ENCODE assay signal across 10 cellular contexts in the genomic region with DNA sequence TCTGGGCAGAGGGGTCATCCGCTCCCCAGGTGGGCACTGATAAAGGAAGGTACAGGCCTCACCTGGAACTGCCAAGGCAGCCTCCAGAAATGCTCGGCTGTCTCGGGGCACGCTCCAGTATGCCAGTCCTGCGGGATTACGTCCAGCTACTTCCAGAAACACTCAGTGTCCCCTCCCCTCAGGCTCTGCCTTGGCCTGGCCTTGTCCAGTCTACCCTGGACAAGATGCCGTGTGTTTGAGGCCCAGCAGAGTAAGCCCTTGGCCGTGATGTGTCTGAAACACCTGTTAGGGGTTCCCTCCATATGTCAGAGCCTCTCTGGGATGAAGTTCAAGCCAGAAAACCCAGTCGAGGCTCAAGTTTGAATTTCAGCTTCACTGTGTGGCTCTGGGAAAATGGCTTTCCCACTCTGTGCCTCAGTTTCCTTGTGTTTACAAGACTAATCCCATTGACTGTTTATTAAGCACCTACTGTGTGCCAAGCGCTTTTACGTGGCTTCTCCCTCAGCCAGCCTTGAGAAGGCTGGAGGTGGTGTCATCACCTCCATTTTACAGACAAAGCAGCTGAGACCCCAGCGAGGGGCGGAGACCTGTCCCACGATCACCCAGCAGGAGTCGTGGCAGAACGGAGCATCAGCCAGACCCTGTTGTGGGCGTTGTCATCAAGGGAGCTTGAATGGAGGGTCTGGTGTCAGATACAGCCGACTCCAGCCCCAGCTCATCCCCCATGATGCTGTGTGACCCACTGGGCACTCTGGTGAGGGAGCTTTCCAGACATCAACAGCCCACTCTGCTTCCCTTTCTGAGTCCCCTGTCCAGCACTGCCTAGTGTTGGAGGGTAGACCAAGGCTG. TPM values are rescaled to one million over a fixed set of nuclear protein-coding genes. Genes with fewer than 3 reads are reported as not detected.
A peak's percentile ranks its signal among the peaks of the same experiment; 100 is the strongest.
DNase-seq lines count a peak whose midpoint lies in the region; ATAC-seq and TF ChIP-seq lines count a peak whose summit lies in the region.
"Had no signal": no experiment of that assay in that cellular context is flagged by ENCODE, and none has a peak within 500 bp of the region (broad histone marks: within the 10 kb centered on the region; RNA-seq: fewer than 3 reads in every experiment).

No MANE protein-coding gene starts in this region.

- H2AFZ ChIP-seq in hepatocyte: no peak overlapping the region

- H3K27me3 ChIP-seq in hepatocyte (no peaks in the 10 kb centered on the region), subcutaneous abdominal adipose tissue (ENCODE audit: control insufficient read depth in 5 of 5, insufficient read depth in 4 of 5, low read length in 5 of 5) (no peaks in the 10 kb centered on the region)

- H3K9me3 ChIP-seq in hepatocyte (ENCODE audit: low read depth) (no peaks in the 10 kb centered on the region), subcutaneous abdominal adipose tissue (ENCODE audit: control insufficient read depth in 5 of 5, low read length in 5 of 5) (no peaks in the 10 kb centered on the region)

- no peaks in the 10 kb centered on the region for H3K9me3 Mint-ChIP-seq in activated naive CD4-positive, alpha-beta T cell treated with anti-CD3 and anti-CD28 coated beads for 36 hours
- no peaks in the 10 kb centered on the region for H3K9me3 Mint-ChIP-seq in activated T-helper 1 cell treated with anti-CD3 and anti-CD28 coated beads, Interleukin-12 subunit alpha, Interleukin-12 subunit beta, Interleukin-2, Interleukin-4 antibody, amounts not matched to agents 30 ng/mL and 10 ng/mL and 1 ng/mL, durations not matched to agents 14 hours and 24 hours and 36 hours

- intact Hi-C loops in activated naive CD4-positive, alpha-beta T cell treated with anti-CD3 and anti-CD28 coated beads for 36 hours (cut with micrococcal nuclease): no loop called here
- intact Hi-C loops in activated T-helper 1 cell treated with anti-CD3 and anti-CD28 coated beads, Interleukin-12 subunit alpha, Interleukin-12 subunit beta, Interleukin-2, Interleukin-4 antibody, amounts not matched to agents 30 ng/mL and 10 ng/mL and 1 ng/mL, durations not matched to agents 14 hours and 24 hours and 36 hours (cut with micrococcal nuclease): loop anchor here (5.0 to 10.0 kb wide), 2 partner anchors 206 to 1074 kb away; partner anchors contain the start of genes HAUS8 and MYO9B

- H3K4me1 ChIP-seq in hepatocyte (ENCODE audit: insufficient read depth) (peaks cover 10% of the 10 kb centered on the region), subcutaneous abdominal adipose tissue (ENCODE audit: control insufficient read depth in 5 of 5, insufficient read depth in 5 of 5, low read length in 5 of 5) (peaks cover 0 to 36% (median 22%) of the 10 kb centered on the region in 5 donors)

- H3K9ac ChIP-seq in subcutaneous abdominal adipose tissue (ENCODE audit: low read length in 5 of 5): peak overlapping the region in 3 of 5 donors; percentile 13 to 97 (median 87)

- CTCF ChIA-PET in activated naive CD4-positive, alpha-beta T cell treated with anti-CD3 and anti-CD28 coated beads for 36 hours (lab: Charles Lee): interaction anchor here (0.8 to 2.7 kb wide), 8 partner anchors 10 to 92 kb away, joined by 3 to 11 read pairs (median 5); no protein-coding TSS in a partner anchor

- H3K27ac Mint-ChIP-seq in activated naive CD4-positive, alpha-beta T cell treated with anti-CD3 and anti-CD28 coated beads for 36 hours: peak overlapping the region; percentile 93
- peak overlapping the region; percentile 96 for H3K27ac Mint-ChIP-seq in activated T-helper 1 cell treated with anti-CD3 and anti-CD28 coated beads, Interleukin-12 subunit alpha, Interleukin-12 subunit beta, Interleukin-2, Interleukin-4 antibody, amounts not matched to agents 30 ng/mL and 10 ng/mL and 1 ng/mL, durations not matched to agents 14 hours and 24 hours and 36 hours

- DNase-seq in activated naive CD4-positive, alpha-beta T cell treated with anti-CD3 and anti-CD28 coated beads for 36 hours: no peak
- DNase-seq in activated naive CD4-positive, alpha-beta T cell treated with Interleukin-2 at 50 U/mL for 16 hours: no peak
- DNase-seq in activated T-helper 1 cell treated with anti-CD3 and anti-CD28 coated beads, Interleukin-12 subunit alpha, Interleukin-12 subunit beta, Interleukin-2, Interleukin-4 antibody, amounts not matched to agents 30 ng/mL and 10 ng/mL and 1 ng/mL, durations not matched to agents 14 hours and 24 hours and 36 hours (ENCODE audit: low spot score): no peak
- DNase-seq in hepatocyte (ENCODE audit: low spot score) (no peak), NCI-H446 treated with DMSO at 0.1 percent for 48 hours (lab: John Stamatoyannopoulos, UW) (no peak)
- DNase-seq: AML-193, NCI-H1417 treated with DMSO at 0.1 percent for 48 hours had no signal

- ATAC-seq in HG03135 (IDR thresholded peaks at IDR 0.05; ENCODE audit: unreplicated experiment) (no peak), GM18519 (IDR thresholded peaks at IDR 0.05; ENCODE audit: low FRiP score, unreplicated experiment) (no peak)

- WGBS in hepatocyte (ENCODE audit: low lambda C conversion rate, missing lambda C conversion rate): 92% methylated on average over 18 of the region's 18 CpGs

- H3K36me3 Mint-ChIP-seq in activated naive CD4-positive, alpha-beta T cell treated with anti-CD3 and anti-CD28 coated beads for 36 hours (ENCODE audit: low read depth): peaks cover 7% of the 10 kb centered on the region
- H3K36me3 Mint-ChIP-seq in activated T-helper 1 cell treated with anti-CD3 and anti-CD28 coated beads, Interleukin-12 subunit alpha, Interleukin-12 subunit beta, Interleukin-2, Interleukin-4 antibody, amounts not matched to agents 30 ng/mL and 10 ng/mL and 1 ng/mL, durations not matched to agents 14 hours and 24 hours and 36 hours (ENCODE audit: low read depth): peaks cover 14% of the 10 kb centered on the region

- H3K27ac ChIP-seq in hepatocyte (no peak overlapping the region), subcutaneous abdominal adipose tissue (ENCODE audit: low read depth, low read length) (no peak overlapping the region)

- H3K79me2 ChIP-seq in hepatocyte: peaks cover 27% of the 10 kb centered on the region

- H3K4me3 ChIP-seq in hepatocyte (no peak overlapping the region), subcutaneous abdominal adipose tissue (ENCODE audit: low read depth in 1 of 5, low read length in 5 of 5) (no peak overlapping the region)

- no peak for TF ChIP-seq CTCF in hepatocyte (IDR thresholded peaks at IDR 0.05; ENCODE audit: poor library complexity)

- H3K9me2 ChIP-seq in hepatocyte (replicated peaks; ENCODE audit: insufficient read depth): no peaks in the 10 kb centered on the region

- peak overlapping the region; percentile 79 for H3K4me3 Mint-ChIP-seq in activated naive CD4-positive, alpha-beta T cell treated with anti-CD3 and anti-CD28 coated beads for 36 hours
- H3K4me3 Mint-ChIP-seq in activated T-helper 1 cell treated with anti-CD3 and anti-CD28 coated beads, Interleukin-12 subunit alpha, Interleukin-12 subunit beta, Interleukin-2, Interleukin-4 antibody, amounts not matched to agents 30 ng/mL and 10 ng/mL and 1 ng/mL, durations not matched to agents 14 hours and 24 hours and 36 hours: peak overlapping the region; percentile 84

- H3K4me1 Mint-ChIP-seq in activated naive CD4-positive, alpha-beta T cell treated with anti-CD3 and anti-CD28 coated beads for 36 hours (ENCODE audit: low read depth): peaks cover 22% of the 10 kb centered on the region
- H3K4me1 Mint-ChIP-seq in activated T-helper 1 cell treated with anti-CD3 and anti-CD28 coated beads, Interleukin-12 subunit alpha, Interleukin-12 subunit beta, Interleukin-2, Interleukin-4 antibody, amounts not matched to agents 30 ng/mL and 10 ng/mL and 1 ng/mL, durations not matched to agents 14 hours and 24 hours and 36 hours (ENCODE audit: low read depth): peaks cover 23% of the 10 kb centered on the region

- H3K27me3 Mint-ChIP-seq in activated naive CD4-positive, alpha-beta T cell treated with anti-CD3 and anti-CD28 coated beads for 36 hours (ENCODE audit: low read depth): no peaks in the 10 kb centered on the region
- H3K27me3 Mint-ChIP-seq in activated T-helper 1 cell treated with anti-CD3 and anti-CD28 coated beads, Interleukin-12 subunit alpha, Interleukin-12 subunit beta, Interleukin-2, Interleukin-4 antibody, amounts not matched to agents 30 ng/mL and 10 ng/mL and 1 ng/mL, durations not matched to agents 14 hours and 24 hours and 36 hours (ENCODE audit: insufficient read depth): peaks cover 3% of the 10 kb centered on the region

- H4K20me1 ChIP-seq in hepatocyte (ENCODE audit: insufficient read depth, poor library complexity, severe bottlenecking): no peaks in the 10 kb centered on the region

- H3K36me3 ChIP-seq in hepatocyte (replicated peaks; ENCODE audit: insufficient read depth, low read depth): no peaks in the 10 kb centered on the region
- H3K36me3 ChIP-seq in subcutaneous abdominal adipose tissue (ENCODE audit: control insufficient read depth in 5 of 5, insufficient read depth in 5 of 5, low read length in 5 of 5): peaks cover 0 to 25% (median 16%) of the 10 kb centered on the region in 5 donors

- H3K4me2 ChIP-seq in hepatocyte: peak overlapping the region; percentile 76

RNA-seq across cellular contexts. Expression of gene PIK3R2, which starts 2.0 kb away (rescaled TPM):
- total RNA-seq in activated naive CD4-positive, alpha-beta T cell treated with anti-CD3 and anti-CD28 coated beads for 36 hours: 10 to 100 TPM; 16.1 to 16.3 TPM
- 14.7 and 15.6 TPM in 2 replicates for total RNA-seq in activated T-helper 1 cell treated with anti-CD3 and anti-CD28 coated beads, Interleukin-12 subunit alpha, Interleukin-12 subunit beta, Interleukin-2, Interleukin-4 antibody, amounts not matched to agents 30 ng/mL and 10 ng/mL and 1 ng/mL, durations not matched to agents 14 hours and 24 hours and 36 hours
- 29.9 and 38.7 TPM in 2 replicates for total RNA-seq in hepatocyte
- polyA plus RNA-seq in hepatocyte: 49.5 and 52.2 TPM in 2 replicates

RNA-seq across cellular contexts. Expression of gene IFI30, which starts 22.6 kb away (rescaled TPM):
- total RNA-seq in activated naive CD4-positive, alpha-beta T cell treated with anti-CD3 and anti-CD28 coated beads for 36 hours: 10 to 100 TPM; 19.0 to 20.8 TPM
- total RNA-seq in activated T-helper 1 cell treated with anti-CD3 and anti-CD28 coated beads, Interleukin-12 subunit alpha, Interleukin-12 subunit beta, Interleukin-2, Interleukin-4 antibody, amounts not matched to agents 30 ng/mL and 10 ng/mL and 1 ng/mL, durations not matched to agents 14 hours and 24 hours and 36 hours: 45.3 and 49.9 TPM in 2 replicates
- total RNA-seq in hepatocyte: 95.7 and 133 TPM in 2 replicates
- 129 and 170 TPM in 2 replicates for polyA plus RNA-seq in hepatocyte

RNA-seq across cellular contexts. Expression of gene MPV17L2, which starts 42.0 kb away (rescaled TPM):
- 1 to 10 TPM; 6.3 to 6.5 TPM for total RNA-seq in activated naive CD4-positive, alpha-beta T cell treated with anti-CD3 and anti-CD28 coated beads for 36 hours
- 19.2 and 23.3 TPM in 2 replicates for total RNA-seq in activated T-helper 1 cell treated with anti-CD3 and anti-CD28 coated beads, Interleukin-12 subunit alpha, Interleukin-12 subunit beta, Interleukin-2, Interleukin-4 antibody, amounts not matched to agents 30 ng/mL and 10 ng/mL and 1 ng/mL, durations not matched to agents 14 hours and 24 hours and 36 hours
- 31.8 and 36.9 TPM in 2 replicates for total RNA-seq in hepatocyte
- 22.4 and 26.0 TPM in 2 replicates for polyA plus RNA-seq in hepatocyte

RNA-seq across cellular contexts. Expression of gene RAB3A, which starts 52.8 kb away (rescaled TPM):
- total RNA-seq in activated naive CD4-positive, alpha-beta T cell treated with anti-CD3 and anti-CD28 coated beads for 36 hours: 1 to 10 TPM; 3.8 to 6.0 TPM
- total RNA-seq in activated T-helper 1 cell treated with anti-CD3 and anti-CD28 coated beads, Interleukin-12 subunit alpha, Interleukin-12 subunit beta, Interleukin-2, Interleukin-4 antibody, amounts not matched to agents 30 ng/mL and 10 ng/mL and 1 ng/mL, durations not matched to agents 14 hours and 24 hours and 36 hours: 7.2 and 11.0 TPM in 2 replicates
- 0.60 and 2.2 TPM in 2 replicates for total RNA-seq in hepatocyte
- polyA plus RNA-seq in hepatocyte: 2.6 and 3.0 TPM in 2 replicates

RNA-seq across cellular contexts. Expression of gene MAST3, which starts 53.4 kb away (rescaled TPM):
- total RNA-seq in activated naive CD4-positive, alpha-beta T cell treated with anti-CD3 and anti-CD28 coated beads for 36 hours: 10 to 100 TPM; 12.8 to 13.5 TPM
- 16.5 and 17.6 TPM in 2 replicates for total RNA-seq in activated T-helper 1 cell treated with anti-CD3 and anti-CD28 coated beads, Interleukin-12 subunit alpha, Interleukin-12 subunit beta, Interleukin-2, Interleukin-4 antibody, amounts not matched to agents 30 ng/mL and 10 ng/mL and 1 ng/mL, durations not matched to agents 14 hours and 24 hours and 36 hours
- 5.5 and 9.7 TPM in 2 replicates for total RNA-seq in hepatocyte
- 10.3 and 11.1 TPM in 2 replicates for polyA plus RNA-seq in hepatocyte
